In the genomic region with DNA sequence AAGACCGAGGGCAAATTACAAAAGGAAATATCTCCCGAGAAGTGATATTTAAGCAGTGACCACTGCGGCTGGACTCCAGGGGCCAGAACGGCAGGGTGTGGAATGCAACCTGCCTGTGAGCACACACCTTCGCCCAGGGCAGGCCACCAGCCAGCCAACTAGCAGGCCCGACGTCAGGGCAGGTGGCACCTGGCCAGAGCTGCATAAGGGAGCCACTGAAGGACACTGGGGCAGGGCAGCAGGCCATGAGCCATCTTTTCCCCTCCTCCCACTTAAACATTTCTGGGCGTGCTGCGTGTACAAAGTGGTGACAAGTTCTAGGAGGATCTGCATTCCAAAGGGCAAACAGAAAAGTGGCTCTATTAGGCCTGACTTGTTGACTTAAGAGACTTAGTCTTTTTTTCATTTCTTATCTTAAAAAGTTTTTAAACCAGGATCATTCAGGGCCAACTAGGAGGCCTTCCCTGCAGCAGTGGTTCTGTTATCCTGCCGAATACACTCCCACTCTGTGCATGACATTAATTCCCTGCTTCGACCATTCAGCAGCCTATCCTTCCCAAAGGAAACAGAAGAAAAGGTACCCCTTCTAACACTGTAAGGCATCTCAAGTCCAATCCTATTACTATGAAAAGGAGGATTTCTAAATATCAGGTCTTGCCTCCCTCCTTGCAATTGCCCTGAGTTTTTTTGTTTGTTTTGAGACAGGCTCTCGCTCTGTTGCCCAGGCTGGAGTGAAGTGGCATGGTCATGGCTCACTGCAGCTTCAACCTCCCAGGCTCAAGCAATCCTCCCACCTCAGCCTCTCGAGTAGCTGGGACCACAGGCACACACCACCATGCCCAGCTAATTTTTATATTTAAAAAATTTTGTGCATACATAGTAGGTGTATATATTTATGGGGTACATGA, we compare ENCODE assay signal across 2 cellular contexts.
TF ChIP-seq lines count a peak whose summit lies in the region.

No MANE protein-coding gene starts in this region.

TF ChIP-seq in GM23338, 12 proteins besides CTCF, POLR2A, EP300 and RAD21 (continues in another document):
- TF ChIP-seq ZNF331 (CRISPR knock-in tag; IDR thresholded peaks at IDR 0.05; ENCODE audit: low read depth) (no peak), EZH2 (IDR thresholded peaks at IDR 0.05; ENCODE audit: low read depth, unreplicated experiment) (no peak), CREB1 (CRISPR knock-in tag; IDR thresholded peaks at IDR 0.05; ENCODE audit: low read depth) (no peak), POLR2AphosphoS5 (IDR thresholded peaks at IDR 0.05; ENCODE audit: low read depth) (no peak), NANOG (IDR thresholded peaks at IDR 0.05; ENCODE audit: borderline replicate concordance) (no peak), EZH2phosphoT487 (IDR thresholded peaks at IDR 0.05; ENCODE audit: unreplicated experiment) (no peak), ZNF114 (CRISPR knock-in tag; IDR thresholded peaks at IDR 0.05) (no peak)
- TF ChIP-seq, protein P1, sequence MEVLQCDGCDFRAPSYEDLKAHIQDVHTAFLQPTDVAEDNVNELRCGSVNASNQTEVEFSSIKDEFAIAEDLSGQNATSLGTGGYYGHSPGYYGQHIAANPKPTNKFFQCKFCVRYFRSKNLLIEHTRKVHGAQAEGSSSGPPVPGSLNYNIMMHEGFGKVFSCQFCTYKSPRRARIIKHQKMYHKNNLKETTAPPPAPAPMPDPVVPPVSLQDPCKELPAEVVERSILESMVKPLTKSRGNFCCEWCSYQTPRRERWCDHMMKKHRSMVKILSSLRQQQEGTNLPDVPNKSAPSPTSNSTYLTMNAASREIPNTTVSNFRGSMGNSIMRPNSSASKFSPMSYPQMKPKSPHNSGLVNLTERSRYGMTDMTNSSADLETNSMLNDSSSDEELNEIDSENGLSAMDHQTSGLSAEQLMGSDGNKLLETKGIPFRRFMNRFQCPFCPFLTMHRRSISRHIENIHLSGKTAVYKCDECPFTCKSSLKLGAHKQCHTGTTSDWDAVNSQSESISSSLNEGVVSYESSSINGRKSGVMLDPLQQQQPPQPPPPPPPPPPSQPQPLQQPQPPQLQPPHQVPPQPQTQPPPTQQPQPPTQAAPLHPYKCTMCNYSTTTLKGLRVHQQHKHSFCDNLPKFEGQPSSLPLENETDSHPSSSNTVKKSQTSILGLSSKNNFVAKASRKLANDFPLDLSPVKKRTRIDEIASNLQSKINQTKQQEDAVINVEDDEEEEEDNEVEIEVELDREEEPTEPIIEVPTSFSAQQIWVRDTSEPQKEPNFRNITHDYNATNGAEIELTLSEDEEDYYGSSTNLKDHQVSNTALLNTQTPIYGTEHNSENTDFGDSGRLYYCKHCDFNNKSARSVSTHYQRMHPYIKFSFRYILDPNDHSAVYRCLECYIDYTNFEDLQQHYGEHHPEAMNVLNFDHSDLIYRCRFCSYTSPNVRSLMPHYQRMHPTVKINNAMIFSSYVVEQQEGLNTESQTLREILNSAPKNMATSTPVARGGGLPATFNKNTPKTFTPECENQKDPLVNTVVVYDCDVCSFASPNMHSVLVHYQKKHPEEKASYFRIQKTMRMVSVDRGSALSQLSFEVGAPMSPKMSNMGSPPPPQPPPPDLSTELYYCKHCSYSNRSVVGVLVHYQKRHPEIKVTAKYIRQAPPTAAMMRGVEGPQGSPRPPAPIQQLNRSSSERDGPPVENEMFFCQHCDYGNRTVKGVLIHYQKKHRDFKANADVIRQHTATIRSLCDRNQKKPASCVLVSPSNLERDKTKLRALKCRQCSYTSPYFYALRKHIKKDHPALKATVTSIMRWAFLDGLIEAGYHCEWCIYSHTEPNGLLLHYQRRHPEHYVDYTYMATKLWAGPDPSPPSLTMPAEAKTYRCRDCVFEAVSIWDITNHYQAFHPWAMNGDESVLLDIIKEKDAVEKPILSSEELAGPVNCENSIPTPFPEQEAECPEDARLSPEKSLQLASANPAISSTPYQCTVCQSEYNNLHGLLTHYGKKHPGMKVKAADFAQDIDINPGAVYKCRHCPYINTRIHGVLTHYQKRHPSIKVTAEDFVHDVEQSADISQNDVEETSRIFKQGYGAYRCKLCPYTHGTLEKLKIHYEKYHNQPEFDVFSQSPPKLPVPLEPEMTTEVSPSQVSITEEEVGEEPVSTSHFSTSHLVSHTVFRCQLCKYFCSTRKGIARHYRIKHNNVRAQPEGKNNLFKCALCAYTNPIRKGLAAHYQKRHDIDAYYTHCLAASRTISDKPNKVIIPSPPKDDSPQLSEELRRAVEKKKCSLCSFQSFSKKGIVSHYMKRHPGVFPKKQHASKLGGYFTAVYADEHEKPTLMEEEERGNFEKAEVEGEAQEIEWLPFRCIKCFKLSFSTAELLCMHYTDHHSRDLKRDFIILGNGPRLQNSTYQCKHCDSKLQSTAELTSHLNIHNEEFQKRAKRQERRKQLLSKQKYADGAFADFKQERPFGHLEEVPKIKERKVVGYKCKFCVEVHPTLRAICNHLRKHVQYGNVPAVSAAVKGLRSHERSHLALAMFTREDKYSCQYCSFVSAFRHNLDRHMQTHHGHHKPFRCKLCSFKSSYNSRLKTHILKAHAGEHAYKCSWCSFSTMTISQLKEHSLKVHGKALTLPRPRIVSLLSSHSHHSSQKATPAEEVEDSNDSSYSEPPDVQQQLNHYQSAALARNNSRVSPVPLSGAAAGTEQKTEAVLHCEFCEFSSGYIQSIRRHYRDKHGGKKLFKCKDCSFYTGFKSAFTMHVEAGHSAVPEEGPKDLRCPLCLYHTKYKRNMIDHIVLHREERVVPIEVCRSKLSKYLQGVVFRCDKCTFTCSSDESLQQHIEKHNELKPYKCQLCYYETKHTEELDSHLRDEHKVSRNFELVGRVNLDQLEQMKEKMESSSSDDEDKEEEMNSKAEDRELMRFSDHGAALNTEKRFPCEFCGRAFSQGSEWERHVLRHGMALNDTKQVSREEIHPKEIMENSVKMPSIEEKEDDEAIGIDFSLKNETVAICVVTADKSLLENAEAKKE (CRISPR knock-in tag; IDR thresholded peaks at IDR 0.05): no peak
- TF ChIP-seq, protein P2, sequence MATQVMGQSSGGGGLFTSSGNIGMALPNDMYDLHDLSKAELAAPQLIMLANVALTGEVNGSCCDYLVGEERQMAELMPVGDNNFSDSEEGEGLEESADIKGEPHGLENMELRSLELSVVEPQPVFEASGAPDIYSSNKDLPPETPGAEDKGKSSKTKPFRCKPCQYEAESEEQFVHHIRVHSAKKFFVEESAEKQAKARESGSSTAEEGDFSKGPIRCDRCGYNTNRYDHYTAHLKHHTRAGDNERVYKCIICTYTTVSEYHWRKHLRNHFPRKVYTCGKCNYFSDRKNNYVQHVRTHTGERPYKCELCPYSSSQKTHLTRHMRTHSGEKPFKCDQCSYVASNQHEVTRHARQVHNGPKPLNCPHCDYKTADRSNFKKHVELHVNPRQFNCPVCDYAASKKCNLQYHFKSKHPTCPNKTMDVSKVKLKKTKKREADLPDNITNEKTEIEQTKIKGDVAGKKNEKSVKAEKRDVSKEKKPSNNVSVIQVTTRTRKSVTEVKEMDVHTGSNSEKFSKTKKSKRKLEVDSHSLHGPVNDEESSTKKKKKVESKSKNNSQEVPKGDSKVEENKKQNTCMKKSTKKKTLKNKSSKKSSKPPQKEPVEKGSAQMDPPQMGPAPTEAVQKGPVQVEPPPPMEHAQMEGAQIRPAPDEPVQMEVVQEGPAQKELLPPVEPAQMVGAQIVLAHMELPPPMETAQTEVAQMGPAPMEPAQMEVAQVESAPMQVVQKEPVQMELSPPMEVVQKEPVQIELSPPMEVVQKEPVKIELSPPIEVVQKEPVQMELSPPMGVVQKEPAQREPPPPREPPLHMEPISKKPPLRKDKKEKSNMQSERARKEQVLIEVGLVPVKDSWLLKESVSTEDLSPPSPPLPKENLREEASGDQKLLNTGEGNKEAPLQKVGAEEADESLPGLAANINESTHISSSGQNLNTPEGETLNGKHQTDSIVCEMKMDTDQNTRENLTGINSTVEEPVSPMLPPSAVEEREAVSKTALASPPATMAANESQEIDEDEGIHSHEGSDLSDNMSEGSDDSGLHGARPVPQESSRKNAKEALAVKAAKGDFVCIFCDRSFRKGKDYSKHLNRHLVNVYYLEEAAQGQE (IDR thresholded peaks at IDR 0.05; ENCODE audit: unreplicated experiment): no peak

TF ChIP-seq in K562, 482 proteins besides CTCF, POLR2A, EP300 and RAD21:
- TF ChIP-seq, protein P3, sequence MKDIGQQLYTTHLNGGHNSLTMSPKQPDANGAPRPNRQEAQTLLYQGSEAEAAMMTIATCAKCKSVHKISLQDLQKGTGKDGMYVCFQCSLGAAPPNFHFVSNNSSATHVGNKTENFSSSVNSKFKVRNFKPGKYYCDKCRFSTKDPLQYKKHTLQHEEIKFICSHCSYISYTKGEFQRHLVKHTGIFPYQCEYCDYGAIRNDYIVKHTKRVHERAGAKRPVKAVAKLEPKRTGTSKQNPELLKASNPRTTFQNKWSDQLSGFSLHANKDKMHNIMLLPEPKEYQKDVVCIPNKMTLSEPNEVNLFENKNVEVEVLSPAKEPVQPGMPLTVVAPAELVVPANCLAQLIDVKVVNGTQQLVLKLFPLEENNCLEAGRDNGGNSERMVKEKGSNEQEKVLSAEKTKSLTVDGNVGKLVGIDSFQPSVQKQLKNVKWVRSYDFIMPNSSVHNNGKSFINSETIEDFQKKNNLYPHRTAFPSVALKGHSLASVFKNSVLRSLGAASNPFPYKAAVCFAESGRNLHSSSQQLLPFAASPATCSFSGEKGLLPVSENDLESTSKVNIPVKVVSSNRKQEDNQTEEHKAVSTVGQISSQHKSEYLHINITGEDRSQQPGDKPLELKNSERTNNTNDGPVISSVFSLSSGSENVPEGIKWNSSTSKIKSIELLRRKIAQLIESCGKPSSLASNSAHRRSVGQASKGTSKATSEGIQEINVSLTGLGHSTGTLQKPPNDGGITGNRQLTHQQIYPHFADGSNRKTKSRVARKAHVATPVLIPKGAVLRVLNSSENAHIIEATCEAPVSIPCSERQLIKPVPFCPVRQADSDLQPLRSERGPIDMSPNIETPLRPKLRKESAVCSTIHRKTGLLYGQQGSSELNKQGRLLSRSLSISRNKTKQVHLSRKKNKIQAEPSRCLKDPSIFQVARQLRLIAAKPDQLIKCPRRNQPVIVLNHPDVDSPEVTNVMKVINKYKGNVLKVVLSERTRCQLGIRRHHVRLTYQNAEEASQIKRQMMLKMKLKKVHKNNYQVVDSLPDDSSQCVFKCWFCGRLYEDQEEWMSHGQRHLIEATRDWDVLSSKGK (CRISPR knock-in tag; IDR thresholded peaks at IDR 0.05): no peak
- TF ChIP-seq ZNF561 (CRISPR knock-in tag; conservative IDR thresholded peaks at IDR 0.05) (no peak), BCL6 (CRISPR knock-in tag; IDR thresholded peaks at IDR 0.05) (no peak), CXXC5 (CRISPR knock-in tag; IDR thresholded peaks at IDR 0.05) (no peak), PHF20 (IDR thresholded peaks at IDR 0.05; ENCODE audit: partially characterized antibody) (no peak), PTTG1 (tag; IDR thresholded peaks at IDR 0.05; ENCODE audit: low read depth) (no peak), NFATC3 (IDR thresholded peaks at IDR 0.05) (no peak), L3MBTL2 (IDR thresholded peaks at IDR 0.05) (no peak), POLR2H (tag; IDR thresholded peaks at IDR 0.05; ENCODE audit: low read depth) (no peak), KDM2B (CRISPR knock-in tag; IDR thresholded peaks at IDR 0.05) (no peak)
- TF ChIP-seq, protein P4, sequence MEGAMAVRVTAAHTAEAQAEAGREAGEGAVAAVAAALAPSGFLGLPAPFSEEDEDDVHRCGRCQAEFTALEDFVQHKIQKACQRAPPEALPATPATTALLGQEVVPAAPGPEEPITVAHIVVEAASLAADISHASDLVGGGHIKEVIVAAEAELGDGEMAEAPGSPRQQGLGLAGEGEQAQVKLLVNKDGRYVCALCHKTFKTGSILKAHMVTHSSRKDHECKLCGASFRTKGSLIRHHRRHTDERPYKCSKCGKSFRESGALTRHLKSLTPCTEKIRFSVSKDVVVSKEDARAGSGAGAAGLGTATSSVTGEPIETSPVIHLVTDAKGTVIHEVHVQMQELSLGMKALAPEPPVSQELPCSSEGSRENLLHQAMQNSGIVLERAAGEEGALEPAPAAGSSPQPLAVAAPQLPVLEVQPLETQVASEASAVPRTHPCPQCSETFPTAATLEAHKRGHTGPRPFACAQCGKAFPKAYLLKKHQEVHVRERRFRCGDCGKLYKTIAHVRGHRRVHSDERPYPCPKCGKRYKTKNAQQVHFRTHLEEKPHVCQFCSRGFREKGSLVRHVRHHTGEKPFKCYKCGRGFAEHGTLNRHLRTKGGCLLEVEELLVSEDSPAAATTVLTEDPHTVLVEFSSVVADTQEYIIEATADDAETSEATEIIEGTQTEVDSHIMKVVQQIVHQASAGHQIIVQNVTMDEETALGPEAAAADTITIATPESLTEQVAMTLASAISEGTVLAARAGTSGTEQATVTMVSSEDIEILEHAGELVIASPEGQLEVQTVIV (CRISPR knock-in tag; IDR thresholded peaks at IDR 0.05; ENCODE audit: borderline replicate concordance): no peak
- TF ChIP-seq, protein P5, sequence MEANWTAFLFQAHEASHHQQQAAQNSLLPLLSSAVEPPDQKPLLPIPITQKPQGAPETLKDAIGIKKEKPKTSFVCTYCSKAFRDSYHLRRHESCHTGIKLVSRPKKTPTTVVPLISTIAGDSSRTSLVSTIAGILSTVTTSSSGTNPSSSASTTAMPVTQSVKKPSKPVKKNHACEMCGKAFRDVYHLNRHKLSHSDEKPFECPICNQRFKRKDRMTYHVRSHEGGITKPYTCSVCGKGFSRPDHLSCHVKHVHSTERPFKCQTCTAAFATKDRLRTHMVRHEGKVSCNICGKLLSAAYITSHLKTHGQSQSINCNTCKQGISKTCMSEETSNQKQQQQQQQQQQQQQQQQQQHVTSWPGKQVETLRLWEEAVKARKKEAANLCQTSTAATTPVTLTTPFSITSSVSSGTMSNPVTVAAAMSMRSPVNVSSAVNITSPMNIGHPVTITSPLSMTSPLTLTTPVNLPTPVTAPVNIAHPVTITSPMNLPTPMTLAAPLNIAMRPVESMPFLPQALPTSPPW (CRISPR knock-in tag; IDR thresholded peaks at IDR 0.05): no peak
